35 cellular contexts compared by ENCODE assay signal in genomic region chr7:90351987-90352386, GRCh38. TPM values are rescaled to one million over a fixed set of nuclear protein-coding genes. Genes with fewer than 3 reads are reported as not detected.
"Had no signal": no experiment of that assay in that cellular context is flagged by ENCODE, and none has a peak within 500 bp of the region (broad histone marks: within the 10 kb centered on the region; RNA-seq: fewer than 3 reads in every experiment).

No MANE protein-coding gene starts in this region.

- H3K27me3 Mint-ChIP-seq: dendritic cell treated with granulocyte-macrophage colony-stimulating factor and Interleukin-4, amounts not matched to agents 40 ng/mL and 50 ng/mL, for 4 days; effector memory CD8-positive, alpha-beta T cell; naive B cell had no signal

- H3K4me1 ChIP-seq: colonic mucosa had no signal

- H3K27ac ChIP-seq: colonic mucosa, epithelial cell of prostate, esophagus squamous epithelium, gastrocnemius medialis, heart right ventricle, left lung, lower lobe of right lung had no signal

- H3K4me3 Mint-ChIP-seq: dendritic cell treated with granulocyte-macrophage colony-stimulating factor and Interleukin-4, amounts not matched to agents 40 ng/mL and 50 ng/mL, for 4 days; endodermal cell; mesothelial cell of epicardium; naive B cell had no signal

- ATAC-seq: effector memory CD8-positive, alpha-beta T cell; esophagus mucosa; gastrocnemius medialis; heart right ventricle; left cardiac atrium; left lung; left ventricle myocardium superior; lower lobe of right lung; mucosa of descending colon had no signal

- H3K4me3 ChIP-seq: colonic mucosa, esophagus squamous epithelium, gastrocnemius medialis, heart right ventricle, left lung, lower lobe of right lung, mucosa of descending colon had no signal

- H3K27me3 ChIP-seq: colonic mucosa, esophagus squamous epithelium, gastrocnemius medialis, heart right ventricle, left lung had no signal

- H3K9me3 Mint-ChIP-seq: effector memory CD8-positive, alpha-beta T cell; endodermal cell; mesothelial cell of epicardium had no signal

- H3K27ac Mint-ChIP-seq: dendritic cell treated with granulocyte-macrophage colony-stimulating factor and Interleukin-4, amounts not matched to agents 40 ng/mL and 50 ng/mL, for 4 days; effector memory CD8-positive, alpha-beta T cell; endodermal cell; mesothelial cell of epicardium had no signal

- DNase-seq: colonic mucosa; cortex of kidney; effector CD8-positive, alpha-beta T cell; effector memory CD8-positive, alpha-beta T cell; endodermal cell; erythroblast; esophagus squamous epithelium; foreskin fibroblast; foreskin melanocyte; gastrocnemius medialis; glutamatergic neuron; head of caudate nucleus; heart right ventricle; hippocampal formation; left cardiac atrium; left lung; left ventricle myocardium superior; lower lobe of right lung; mesenchymal stem cell; mucosa of descending colon; naive B cell had no signal

- H3K9me3 ChIP-seq: colonic mucosa, esophagus squamous epithelium, gastrocnemius medialis, left lung, lower lobe of right lung, mucosa of descending colon had no signal

- FAIRE-seq: endometrium, islet of Langerhans, keratinocyte had no signal

- H3K36me3 ChIP-seq: colonic mucosa had no signal

RNA-seq across cellular contexts. Expression of gene FAM237B, which starts 30.9 kb away (rescaled TPM):
- total RNA-seq: colonic mucosa, dermis microvascular lymphatic vessel endothelial cell, endodermal cell, esophagus mucosa, esophagus squamous epithelium, gastrocnemius medialis, glomerular endothelial cell, heart right ventricle, kidney epithelial cell, left cardiac atrium, left lung, left ventricle myocardium superior, lower leg skin, lower lobe of right lung, lung microvascular endothelial cell, mesenteric fat pad, mesothelial cell of epicardium, mucosa of descending colon, myocyte had no signal
- polyA plus RNA-seq: heart right ventricle, keratinocyte had no signal
